ENCODE assay signal across 9 cellular contexts in genomic region chr13:76879876-76880270, GRCh38. TPM values are rescaled to one million over a fixed set of nuclear protein-coding genes. Genes with fewer than 3 reads are reported as not detected.
A peak's percentile ranks its signal among the peaks of the same experiment; 100 is the strongest.
DNase-seq lines count a peak whose midpoint lies in the region; ATAC-seq, FAIRE-seq and TF ChIP-seq lines count a peak whose summit lies in the region.
"Had no signal": no experiment of that assay in that cellular context is flagged by ENCODE, and none has a peak within 500 bp of the region (broad histone marks: within the 10 kb centered on the region; RNA-seq: fewer than 3 reads in every experiment).

No MANE protein-coding gene starts in this region.

- H2BK5ac ChIP-seq in H9 (ENCODE audit: insufficient read length, low read length): no peak overlapping the region

- H3K27me3 Mint-ChIP-seq in MCF 10A (ENCODE audit: insufficient read depth, unreplicated experiment) (no peaks in the 10 kb centered on the region), H9 (ENCODE audit: low read depth) (peaks cover 15% of the 10 kb centered on the region)
- peaks cover 6% of the 10 kb centered on the region for H3K27me3 Mint-ChIP-seq in activated T-helper 2 cell treated with anti-CD3 and anti-CD28 coated beads, Interferon-gamma antibody, Interleukin-2, Interleukin-4, amounts not matched to agents 10 μg/mL and 5 μg/mL and 100 μg/mL, durations not matched to agents 14 hours and 24 hours and 36 hours (ENCODE audit: low read depth)

- H2BK15ac ChIP-seq in H9 (ENCODE audit: low read depth, low read length): no peak overlapping the region

- peak overlapping the region; percentile 67 for H3K4me3 Mint-ChIP-seq in MCF 10A (ENCODE audit: unreplicated experiment)
- no peak overlapping the region for H3K4me3 Mint-ChIP-seq in H9
- H3K4me3 Mint-ChIP-seq in activated T-helper 2 cell treated with anti-CD3 and anti-CD28 coated beads, Interferon-gamma antibody, Interleukin-2, Interleukin-4, amounts not matched to agents 10 μg/mL and 5 μg/mL and 100 μg/mL, durations not matched to agents 14 hours and 24 hours and 36 hours (ENCODE audit: low read depth): no peak overlapping the region

- H2BK120ac ChIP-seq in H9 (ENCODE audit: low read depth, low read length, poor library complexity, severe bottlenecking): no peak overlapping the region

- H4K91ac ChIP-seq in H9 (ENCODE audit: insufficient read length, low read depth, low read length): no peak overlapping the region

- H3K27ac Mint-ChIP-seq in MCF 10A (ENCODE audit: low read depth, unreplicated experiment) (peak overlapping the region; percentile 98), H9 (no peak overlapping the region)
- H3K27ac Mint-ChIP-seq in activated T-helper 2 cell treated with anti-CD3 and anti-CD28 coated beads, Interferon-gamma antibody, Interleukin-2, Interleukin-4, amounts not matched to agents 10 μg/mL and 5 μg/mL and 100 μg/mL, durations not matched to agents 14 hours and 24 hours and 36 hours: no peak overlapping the region
- H3K27ac Mint-ChIP-seq: stimulated activated effector memory CD8-positive, alpha-beta T cell treated with anti-CD3 and anti-CD28 coated beads, Interleukin-12 subunit alpha, Interleukin-12 subunit beta, amount 100 ng/mL, for 72 hours had no signal

- no peak overlapping the region for H3K14ac ChIP-seq in H9 (ENCODE audit: insufficient read depth, low read length)

- no peak for DNase-seq in MCF 10A (ENCODE audit: unreplicated experiment)
- no peak for DNase-seq in H9
- DNase-seq in activated T-helper 2 cell treated with anti-CD3 and anti-CD28 coated beads, Interferon-gamma antibody, Interleukin-2, Interleukin-4, amounts not matched to agents 10 μg/mL and 5 μg/mL and 100 μg/mL, durations not matched to agents 14 hours and 24 hours and 36 hours (ENCODE audit: low spot score): no peak
- no peak for DNase-seq in kidney
- no peak for DNase-seq in midbrain (lab: John Stamatoyannopoulos, UW)

- no peak for FAIRE-seq in kidney (lab: Jason Lieb, UNC)

- TF ChIP-seq CTCF in MCF 10A (IDR thresholded peaks at IDR 0.05; ENCODE audit: unreplicated experiment) (no peak), H9 (conservative IDR thresholded peaks at IDR 0.05) (no peak), kidney (IDR thresholded peaks at IDR 0.05; ENCODE audit: borderline replicate concordance, extremely low read depth, insufficient read depth) (no peak)

- H3K9ac ChIP-seq in rectal smooth muscle tissue (ENCODE audit: low read length) (no peak overlapping the region), H9 (ENCODE audit: extremely low read depth, insufficient read length, low read length) (no peak overlapping the region), kidney (ENCODE audit: low read length in 2 of 2) (no peak overlapping the region)

- CTCF ChIA-PET in MCF 10A (lab: Yijun Ruan, JAX): interaction anchor here (0.6 to 1.8 kb wide), 9 partner anchors 20 to 902 kb away, joined by 3 to 10 read pairs (median 3); no protein-coding TSS in a partner anchor

- no peaks in the 10 kb centered on the region for H3K79me2 ChIP-seq in H9 (ENCODE audit: insufficient read depth, low read length)

- H4K5ac ChIP-seq in H9 (ENCODE audit: insufficient read length, low read depth, low read length): no peak overlapping the region

- no peak overlapping the region for H3K23ac ChIP-seq in H9 (ENCODE audit: insufficient read length, low read depth, low read length)

- no peaks in the 10 kb centered on the region for H3K36me3 Mint-ChIP-seq in MCF 10A (ENCODE audit: insufficient read depth, unreplicated experiment)
- no peaks in the 10 kb centered on the region for H3K36me3 Mint-ChIP-seq in H9 (ENCODE audit: insufficient read depth in 1 of 3, low read depth in 3 of 3)
- peaks cover 3% of the 10 kb centered on the region for H3K36me3 Mint-ChIP-seq in activated T-helper 2 cell treated with anti-CD3 and anti-CD28 coated beads, Interferon-gamma antibody, Interleukin-2, Interleukin-4, amounts not matched to agents 10 μg/mL and 5 μg/mL and 100 μg/mL, durations not matched to agents 14 hours and 24 hours and 36 hours (ENCODE audit: low read depth)
- H3K36me3 Mint-ChIP-seq: stimulated activated effector memory CD8-positive, alpha-beta T cell treated with anti-CD3 and anti-CD28 coated beads, Interleukin-12 subunit alpha, Interleukin-12 subunit beta, amount 100 ng/mL, for 72 hours had no signal

- H3K9me3 ChIP-seq in H9 (ENCODE audit: control insufficient read depth, low read depth, low read length) (no peaks in the 10 kb centered on the region), kidney (ENCODE audit: control insufficient read depth in 1 of 2, low read length in 2 of 2) (no peaks in the 10 kb centered on the region)

- no peak overlapping the region for H2AK5ac ChIP-seq in H9 (ENCODE audit: insufficient read length, low read length)

- H3K4me3 ChIP-seq in rectal smooth muscle tissue (ENCODE audit: low read length) (no peak overlapping the region), kidney (ENCODE audit: low read length in 2 of 2) (no peak overlapping the region)

- H3K79me1 ChIP-seq in H9 (ENCODE audit: insufficient read depth, low read depth, low read length, poor library complexity, severe bottlenecking): no peaks in the 10 kb centered on the region

- no peak overlapping the region for H3K18ac ChIP-seq in H9 (ENCODE audit: insufficient read length, low read depth, low read length)

- H3K4me1 Mint-ChIP-seq in MCF 10A (ENCODE audit: insufficient read depth, unreplicated experiment): peaks cover 26% of the 10 kb centered on the region
- peaks cover 7 to 9% of the 10 kb centered on the region in 2 experiments for H3K4me1 Mint-ChIP-seq in H9
- H3K4me1 Mint-ChIP-seq in activated T-helper 2 cell treated with anti-CD3 and anti-CD28 coated beads, Interferon-gamma antibody, Interleukin-2, Interleukin-4, amounts not matched to agents 10 μg/mL and 5 μg/mL and 100 μg/mL, durations not matched to agents 14 hours and 24 hours and 36 hours (ENCODE audit: low read depth): peaks cover 28% of the 10 kb centered on the region

- H3K9me3 Mint-ChIP-seq in MCF 10A (ENCODE audit: unreplicated experiment): peaks cover 7% of the 10 kb centered on the region
- peaks cover 0 to under 1% of the 10 kb centered on the region in 2 experiments; a peak in 1 of 5 replicates for H3K9me3 Mint-ChIP-seq in H9
- no peaks in the 10 kb centered on the region for H3K9me3 Mint-ChIP-seq in activated T-helper 2 cell treated with anti-CD3 and anti-CD28 coated beads, Interferon-gamma antibody, Interleukin-2, Interleukin-4, amounts not matched to agents 10 μg/mL and 5 μg/mL and 100 μg/mL, durations not matched to agents 14 hours and 24 hours and 36 hours
- H3K9me3 Mint-ChIP-seq: stimulated activated effector memory CD8-positive, alpha-beta T cell treated with anti-CD3 and anti-CD28 coated beads, Interleukin-12 subunit alpha, Interleukin-12 subunit beta, amount 100 ng/mL, for 72 hours had no signal

- no peak overlapping the region for H3K4ac ChIP-seq in H9 (ENCODE audit: low read depth, low read length)

- no CpG with 5 or more reads among the region's 3 CpGs for WGBS in H9 (ENCODE audit: extremely low coverage, insufficient read length, low lambda C conversion rate)

- peak overlapping the region; percentile 61 for H3K27ac ChIP-seq in rectal smooth muscle tissue (ENCODE audit: low read depth, low read length)
- H3K27ac ChIP-seq in H9 (ENCODE audit: insufficient read length, low read depth, low read length): no peak overlapping the region
- no peak overlapping the region for H3K27ac ChIP-seq in kidney (ENCODE audit: low read depth in 2 of 2, low read length in 2 of 2)

- POLR2A ChIA-PET in MCF 10A (lab: Yijun Ruan, JAX): interaction anchor here (0.6 to 2.0 kb wide), 18 partner anchors 9 to 356 kb away, joined by 3 to 37 read pairs (median 4); partner anchors contain the start of gene CLN5

- ATAC-seq in GM18867 (IDR thresholded peaks at IDR 0.05; ENCODE audit: unreplicated experiment) (peak; percentile 28), HG03066 (IDR thresholded peaks at IDR 0.05; ENCODE audit: low read depth, unreplicated experiment) (peak; percentile 22)

- H3T11ph ChIP-seq in H9 (ENCODE audit: low read length): no peak overlapping the region

- peaks cover 1% of the 10 kb centered on the region for H3K23me2 ChIP-seq in H9 (ENCODE audit: insufficient read length, low read depth, low read length, poor library complexity, severe bottlenecking)

- H3K56ac ChIP-seq in H9 (ENCODE audit: insufficient read length, low read depth, low read length): no peak overlapping the region

- H2BK12ac ChIP-seq in H9 (ENCODE audit: insufficient read length, low read depth, low read length): no peak overlapping the region

- H2AFZ ChIP-seq in H9 (ENCODE audit: low read length): no peak overlapping the region

- intact Hi-C loops in MCF 10A (cut with micrococcal nuclease): no loop called here
- intact Hi-C loops in activated T-helper 2 cell treated with anti-CD3 and anti-CD28 coated beads, Interferon-gamma antibody, Interleukin-2, Interleukin-4, amounts not matched to agents 10 μg/mL and 5 μg/mL and 100 μg/mL, durations not matched to agents 14 hours and 24 hours and 36 hours (cut with micrococcal nuclease): loop anchor here (10.0 kb wide), 2 partner anchors 445 to 815 kb away; partner anchors contain the start of genes MYCBP2 and SLAIN1
- intact Hi-C loops in kidney (cut with DNase I): no loop called here

- no TSS peak for BruUV-seq in MCF 10A (replicated peaks; lab: Mats Ljungman, UMichigan)

- no peak overlapping the region for H3K4me2 ChIP-seq in H9 (ENCODE audit: insufficient read depth, insufficient read length, low read length)

- no peaks in the 10 kb centered on the region for H4K20me1 ChIP-seq in H9 (ENCODE audit: control insufficient read depth, insufficient read depth, insufficient read length)

- no peak overlapping the region for H2BK20ac ChIP-seq in H9 (ENCODE audit: low read depth, low read length, poor library complexity, severe bottlenecking)

- H3K4me1 ChIP-seq in rectal smooth muscle tissue (ENCODE audit: control insufficient read depth, insufficient read depth, low read length) (no peaks in the 10 kb centered on the region), H9 (ENCODE audit: insufficient read depth, low read length) (no peaks in the 10 kb centered on the region), kidney (ENCODE audit: control insufficient read depth in 1 of 2, insufficient read depth in 1 of 2, low read depth in 1 of 2, low read length in 2 of 2) (peaks cover 4 to 6% of the 10 kb centered on the region in 2 donors)

- H3K27me3 ChIP-seq in rectal smooth muscle tissue (ENCODE audit: control insufficient read depth, insufficient read depth, low read length): no peaks in the 10 kb centered on the region
- H3K27me3 ChIP-seq in H9 (ENCODE audit: insufficient read depth, low read length): peaks cover 5% of the 10 kb centered on the region; the same call in 1 of the 2 replicates

- no peaks in the 10 kb centered on the region for H3K36me3 ChIP-seq in rectal smooth muscle tissue (ENCODE audit: control insufficient read depth, insufficient read depth, low read length)
- no peaks in the 10 kb centered on the region for H3K36me3 ChIP-seq in kidney (ENCODE audit: control insufficient read depth in 1 of 2, insufficient read depth in 2 of 2, low read length in 2 of 2)

- H4K8ac ChIP-seq in H9 (replicated peaks; ENCODE audit: insufficient read length, low read depth, low read length): no peak overlapping the region

RNA-seq across cellular contexts. Expression of gene KCTD12, which starts 6.3 kb away (rescaled TPM):
- total RNA-seq in MCF 10A (2022) (15.6 and 15.8 TPM in 2 replicates), H9 (2021) (3.4 and 3.8 TPM in 2 replicates), kidney (132 TPM)
- 12.7 and 13.2 TPM in 2 replicates for total RNA-seq in activated T-helper 2 cell treated with anti-CD3 and anti-CD28 coated beads, Interferon-gamma antibody, Interleukin-2, Interleukin-4, amounts not matched to agents 10 μg/mL and 5 μg/mL and 100 μg/mL, durations not matched to agents 14 hours and 24 hours and 36 hours
- polyA plus RNA-seq in kidney (ENCODE audit: insufficient read depth, low read depth, low replicate concordance): 18.0 TPM
